8 cellular contexts compared by ENCODE assay signal in genomic region chr4:84499065-84499982, GRCh38. TPM values are rescaled to one million over a fixed set of nuclear protein-coding genes. Genes with fewer than 3 reads are reported as not detected.
DNase-seq lines count a peak whose midpoint lies in the region; ATAC-seq, FAIRE-seq and TF ChIP-seq lines count a peak whose summit lies in the region.

NKX6-1 (minus strand) TSS chr4:84499292; CDS start chr4:84498228, 1,064 bp downstream.

- no peak within 1 kb of the TSS for H2BK5ac ChIP-seq in mesendoderm (ENCODE audit: low read length)

- peak within 1 kb of the TSS; percentile 23 for H2AFZ ChIP-seq in endothelial cell of umbilical vein (ENCODE audit: low read depth, low read length)

- ATAC-seq in GM19455 (IDR thresholded peaks at IDR 0.05; ENCODE audit: unreplicated experiment) (no peak), GM21528 (IDR thresholded peaks at IDR 0.05; ENCODE audit: low FRiP score, unreplicated experiment) (no peak)

- no peaks in the 10 kb centered on the region for H3K9me1 ChIP-seq in endothelial cell of umbilical vein (replicated peaks; ENCODE audit: control insufficient read depth, extremely low read depth, insufficient read depth, low read length)

- H3K4me3 ChIP-seq in SK-N-MC = peak within 1 kb of the TSS; percentile 97
- H3K4me3 ChIP-seq in endothelial cell of umbilical vein (replicated peaks in 1 of 3; ENCODE audit: insufficient read depth in 1 of 3, low read depth in 1 of 3, low read length in 3 of 3) = peak within 1 kb of the TSS; percentile 12 to 36 (median 16)
- H3K4me3 ChIP-seq in mesendoderm (ENCODE audit: low read length) = peak within 1 kb of the TSS; percentile 60
- H3K4me3 ChIP-seq in tibial nerve = peak within 1 kb of the TSS; percentile 15 to 49 (median 38)

- FAIRE-seq in endothelial cell of umbilical vein (lab: Jason Lieb, UNC) = peak; percentile 42

- TF ChIP-seq CTCF in endothelial cell of umbilical vein (IDR thresholded peaks at IDR 0.05; ENCODE audit: extremely low read depth in 1 of 2, insufficient read depth in 1 of 2, low read depth in 1 of 2, low read length in 2 of 2) = no peak
- no peak for TF ChIP-seq CTCF in tibial nerve (IDR thresholded peaks at IDR 0.05)

- H3K79me2 ChIP-seq in endothelial cell of umbilical vein (ENCODE audit: control insufficient read depth, insufficient read depth, low read length) (no peaks in the 10 kb centered on the region), mesendoderm (ENCODE audit: control insufficient read depth, insufficient read depth, low read length) (no peaks in the 10 kb centered on the region)

- peaks cover 79 to 99% of the 10 kb centered on the region in 2 experiments for H3K27me3 ChIP-seq in endothelial cell of umbilical vein (ENCODE audit: control insufficient read depth in 2 of 2, insufficient read depth in 2 of 2, low read length in 2 of 2)
- peaks cover 75% of the 10 kb centered on the region for H3K27me3 ChIP-seq in mesendoderm (ENCODE audit: insufficient read depth, low read length, poor library complexity)
- peaks cover 15 to 100% of the 10 kb centered on the region in 2 donors for H3K27me3 ChIP-seq in tibial nerve

- peaks cover 72% of the 10 kb centered on the region for H3K27me3 Mint-ChIP-seq in IgD-negative memory B cell

- H3K9me3 ChIP-seq in SK-N-MC (ENCODE audit: low read depth, low read length) = no peaks in the 10 kb centered on the region
- H3K9me3 ChIP-seq in endothelial cell of umbilical vein (replicated peaks; ENCODE audit: control insufficient read depth, insufficient read depth, low read length) = no peaks in the 10 kb centered on the region
- H3K9me3 ChIP-seq in tibial nerve = no peaks in the 10 kb centered on the region

- dilution Hi-C loops in endothelial cell of umbilical vein (cut with MboI; ENCODE audit: extremely low pct_ligation_motif_present, low sequenced_read_pairs) = no loop called here

- H4K5ac ChIP-seq in mesendoderm (ENCODE audit: low read length) = no peak within 1 kb of the TSS

- H3K79me1 ChIP-seq in mesendoderm (ENCODE audit: low read length) = no peaks in the 10 kb centered on the region

- peaks cover 37% of the 10 kb centered on the region for H3K36me3 ChIP-seq in SK-N-MC (ENCODE audit: insufficient read depth, low read length)
- H3K36me3 ChIP-seq in endothelial cell of umbilical vein (ENCODE audit: control insufficient read depth in 2 of 2, extremely low read depth in 1 of 2, insufficient read depth in 2 of 2, low read length in 2 of 2) = no peaks in the 10 kb centered on the region
- no peaks in the 10 kb centered on the region for H3K36me3 ChIP-seq in mesendoderm (ENCODE audit: control insufficient read depth, insufficient read depth, low read length)
- H3K36me3 ChIP-seq in tibial nerve = no peaks in the 10 kb centered on the region

- peaks cover 11% of the 10 kb centered on the region for H3K4me1 ChIP-seq in endothelial cell of umbilical vein (ENCODE audit: control insufficient read depth, extremely low read depth, insufficient read depth, low read length)
- peaks cover 8% of the 10 kb centered on the region for H3K4me1 ChIP-seq in mesendoderm (ENCODE audit: control insufficient read depth, low read depth, low read length)
- peaks cover 0 to 47% (median 21%) of the 10 kb centered on the region in 4 donors for H3K4me1 ChIP-seq in tibial nerve

- peak within 1 kb of the TSS; percentile 86 to 95 (median 88) for H3K27ac Mint-ChIP-seq in IgD-negative memory B cell

- no peaks in the 10 kb centered on the region for H3K36me3 Mint-ChIP-seq in IgD-negative memory B cell

- no peak within 1 kb of the TSS for H3K4ac ChIP-seq in mesendoderm (ENCODE audit: low read depth, low read length)

- H3K9me3 Mint-ChIP-seq in IgD-negative memory B cell = peaks cover 2 to 26% (median 10%) of the 10 kb centered on the region in 3 donors

- H3K56ac ChIP-seq in mesendoderm (ENCODE audit: low read length) = peak within 1 kb of the TSS; percentile 56

- no peak within 1 kb of the TSS for H4K8ac ChIP-seq in mesendoderm (ENCODE audit: low read depth, low read length)

- WGBS in mesendoderm (ENCODE audit: extremely low coverage, insufficient coverage, low lambda C conversion rate) = no CpG with 5 or more reads among the region's 52 CpGs
- 3% methylated on average over 47 to 52 of the region's 52 CpGs for whole genome bisulfite sequencing in tibial nerve, 2 donors

- POLR2A ChIA-PET in endothelial cell of umbilical vein (lab: Charles Lee) = interaction anchor here (0.7 kb wide), 1 partner anchor 11 kb away, joined by 3 read pairs; no protein-coding TSS in a partner anchor

- H4K20me1 ChIP-seq in endothelial cell of umbilical vein (replicated peaks; ENCODE audit: control insufficient read depth, extremely low read depth, insufficient read depth, low read length) = no peaks in the 10 kb centered on the region

- H3K4me2 ChIP-seq in endothelial cell of umbilical vein (ENCODE audit: insufficient read depth, low read length) (peak within 1 kb of the TSS; percentile 59), mesendoderm (ENCODE audit: low read length) (peak within 1 kb of the TSS; percentile 99)

- H2AK5ac ChIP-seq in mesendoderm (ENCODE audit: low read length) = no peak within 1 kb of the TSS

- peaks cover 9 to 10% (median 10%) of the 10 kb centered on the region in 3 donors for H3K4me1 Mint-ChIP-seq in IgD-negative memory B cell

- H3K23ac ChIP-seq in mesendoderm (ENCODE audit: low read length) = peak within 1 kb of the TSS; percentile 60

- H2BK120ac ChIP-seq in mesendoderm (ENCODE audit: low read depth, low read length) = no peak within 1 kb of the TSS

- intact Hi-C loops in endothelial cell of umbilical vein (cut with micrococcal nuclease) = no loop called here

- no peak for TF ChIP-seq POLR2A in endothelial cell of umbilical vein (IDR thresholded peaks at IDR 0.05; ENCODE audit: low read depth, low read length)
- TF ChIP-seq POLR2A in tibial nerve (IDR thresholded peaks at IDR 0.05) = no peak

- TF ChIP-seq EP300 in tibial nerve (IDR thresholded peaks at IDR 0.05) = no peak

- H3K18ac ChIP-seq in mesendoderm (ENCODE audit: low read length) = no peak within 1 kb of the TSS

- CTCF ChIA-PET in endothelial cell of umbilical vein (lab: Charles Lee) = interaction anchor here (1.0 to 1.2 kb wide), 3 partner anchors 22 to 1010 kb away, joined by 3 to 5 read pairs (median 4); no protein-coding TSS in a partner anchor

- no TSS peak for BruUV-seq in endothelial cell of umbilical vein (replicated peaks; lab: Mats Ljungman, UMichigan)

- H3K4me3 Mint-ChIP-seq in IgD-negative memory B cell = peak within 1 kb of the TSS; percentile 68 to 91 (median 84)

- H3K9ac ChIP-seq in SK-N-MC (ENCODE audit: insufficient read length) = peak within 1 kb of the TSS; percentile 87
- H3K9ac ChIP-seq in endothelial cell of umbilical vein (replicated peaks; ENCODE audit: extremely low read depth, insufficient read depth, low read length) = no peak within 1 kb of the TSS
- H3K9ac ChIP-seq in mesendoderm (ENCODE audit: low read length) = no peak within 1 kb of the TSS

- H3K27ac ChIP-seq in SK-N-MC (peak within 1 kb of the TSS; percentile 90), endothelial cell of umbilical vein (ENCODE audit: insufficient read depth, low read depth, low read length) (no peak within 1 kb of the TSS), mesendoderm (ENCODE audit: low read depth, low read length) (no peak within 1 kb of the TSS), tibial nerve (no peak within 1 kb of the TSS)

- no peak within 1 kb of the TSS for H2BK15ac ChIP-seq in mesendoderm (replicated peaks; ENCODE audit: low read depth)

- peak; percentile 88 for DNase-seq in COLO829 (ENCODE audit: low spot score)
- DNase-seq in SK-N-MC (ENCODE audit: low read depth, low spot score) = peak; percentile 47
- DNase-seq in endothelial cell of umbilical vein (ENCODE audit: low read depth, low spot score) = peak; percentile 53
- DNase-seq in mesendoderm = peak; percentile 96
- DNase-seq in tibial nerve (ENCODE audit: low spot score in 2 of 2) = peak in 1 of 2 donors; percentile 29

TF ChIP-seq in endothelial cell of umbilical vein, 7 proteins besides CTCF, POLR2A, EP300 and RAD21:
- no peak for TF ChIP-seq FOS (IDR thresholded peaks at IDR 0.05; ENCODE audit: borderline replicate concordance, insufficient read depth, low read length)
- no peak for TF ChIP-seq JUN (IDR thresholded peaks at IDR 0.05; ENCODE audit: borderline replicate concordance, insufficient read depth, insufficient read length, low read depth)
- no peak for TF ChIP-seq MYC (IDR thresholded peaks at IDR 0.05; ENCODE audit: low read depth, low read length)
- no peak for TF ChIP-seq POLR2AphosphoS5 (IDR thresholded peaks at IDR 0.05; ENCODE audit: insufficient read depth, low read depth, low read length)
- TF ChIP-seq GATA2 (IDR thresholded peaks at IDR 0.05; ENCODE audit: insufficient read depth, insufficient read length, low read depth, low read length) = no peak
- TF ChIP-seq EZH2 (IDR thresholded peaks at IDR 0.05; ENCODE audit: borderline replicate concordance, low read depth, low read length, severe bottlenecking) = no peak
- TF ChIP-seq, protein P1, sequence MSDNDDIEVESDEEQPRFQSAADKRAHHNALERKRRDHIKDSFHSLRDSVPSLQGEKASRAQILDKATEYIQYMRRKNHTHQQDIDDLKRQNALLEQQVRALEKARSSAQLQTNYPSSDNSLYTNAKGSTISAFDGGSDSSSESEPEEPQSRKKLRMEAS (IDR thresholded peaks at IDR 0.05; ENCODE audit: insufficient read depth, insufficient read length) = no peak

RNA-seq across cellular contexts. Expression of gene NKX6-1, which starts in this region (rescaled TPM):
- not detected for polyA plus RNA-seq in IgD-negative memory B cell
- total RNA-seq in endothelial cell of umbilical vein = not detected in 2 replicates
- polyA plus RNA-seq in endothelial cell of umbilical vein = not detected in 2 replicates
- polyA plus RNA-seq in endothelial cell of umbilical vein (2011; cell fraction: cytosol; rRNA removed) = not detected in 2 replicates
- not detected in 2 replicates for polyA plus RNA-seq in endothelial cell of umbilical vein (2011; cell fraction: nucleus; rRNA removed)
- not detected in 2 replicates for polyA plus RNA-seq in endothelial cell of umbilical vein (2012)
- not detected in 2 replicates for polyA minus RNA-seq in endothelial cell of umbilical vein
- not detected for polyA minus RNA-seq in endothelial cell of umbilical vein (2011; cell fraction: cytosol; rRNA and poly(A)+ RNA removed)
- not detected in 2 replicates for polyA minus RNA-seq in endothelial cell of umbilical vein (2011; cell fraction: nucleus; rRNA and poly(A)+ RNA removed)
- polyA plus RNA-seq in mesendoderm (2013, experiment 1 of 2) = 0.25 TPM
- polyA plus RNA-seq in mesendoderm (2013, experiment 2 of 2) = 0.28 TPM
- under 1 TPM in 1 of 4 donors, not detected in 3; 0.21 TPM for total RNA-seq in tibial nerve

Comparison
In these comparisons a context has a peak if more than half of its experiments do, and no peak if none do; other contexts are left out.
1. Peak in DNase-seq, H3K4me3 ChIP-seq and H3K4me2 ChIP-seq in endothelial cell of umbilical vein; RNA of the gene not detected or under 1 TPM.
2. H3K4me3 ChIP-seq: peak in every context shown above with its lines; median percentile 97 in SK-N-MC; 60 in mesendoderm; 38 in tibial nerve; 16 in endothelial cell of umbilical vein.